ENCODE assay signal across 9 cellular contexts in the genomic region with DNA sequence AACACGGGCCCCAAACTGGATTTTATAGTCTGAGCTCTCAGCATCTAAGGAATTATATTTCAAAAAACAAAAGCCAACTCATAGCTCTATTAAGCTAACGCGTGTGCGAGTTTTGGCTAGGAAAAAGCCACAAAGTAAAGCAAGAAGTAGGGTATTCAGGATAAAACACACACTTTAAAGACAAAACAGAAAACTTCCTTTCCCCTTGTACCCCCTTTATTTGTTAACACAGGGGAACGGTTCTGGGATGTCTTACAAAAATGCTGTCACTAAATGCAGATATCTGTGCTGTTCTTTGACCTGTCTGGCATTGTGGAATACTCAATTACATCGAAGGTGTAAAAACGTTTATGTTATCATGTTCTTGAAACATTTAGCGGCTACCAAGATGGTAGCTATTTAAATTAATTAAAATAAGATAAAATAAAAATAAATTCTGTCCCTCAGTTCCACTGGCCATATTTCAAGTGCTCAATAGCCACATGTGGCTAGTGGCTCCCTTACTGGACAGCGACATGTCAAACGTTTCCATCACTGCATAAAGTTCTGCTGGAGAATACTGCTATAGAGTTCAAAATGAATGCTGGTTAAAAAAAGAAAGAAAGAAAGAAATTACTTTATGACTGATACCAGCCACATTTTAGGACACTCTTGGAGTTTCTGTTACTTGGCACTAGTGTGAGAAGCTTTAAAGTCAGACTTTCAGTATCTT. TPM values are rescaled to one million over a fixed set of nuclear protein-coding genes. Genes with fewer than 3 reads are reported as not detected.
A peak's percentile ranks its signal among the peaks of the same experiment; 100 is the strongest.
DNase-seq lines count a peak whose midpoint lies in the region; ATAC-seq, FAIRE-seq and TF ChIP-seq lines count a peak whose summit lies in the region.
"Had no signal": no experiment of that assay in that cellular context is flagged by ENCODE, and none has a peak within 500 bp of the region (broad histone marks: within the 10 kb centered on the region; RNA-seq: fewer than 3 reads in every experiment).

No MANE protein-coding gene starts in this region.

- no peak for DNase-seq in HL-60 (ENCODE audit: low read depth in 1 of 2, low spot score in 1 of 2)
- no peak for DNase-seq in astrocyte of the cerebellum (ENCODE audit: low read depth)
- DNase-seq in right lobe of liver: no peak
- DNase-seq in substantia nigra (lab: John Stamatoyannopoulos, UW): no peak
- no peak for DNase-seq in activated CD8-positive, alpha-beta memory T cell treated with anti-CD3 and anti-CD28 coated beads for 24 hours
- DNase-seq in foreskin melanocyte: no peak
- DNase-seq in HTR-8/SVneo (ENCODE audit: insufficient read length, low spot score): no peak
- DNase-seq: cortex of kidney had no signal

- intact Hi-C loops in right lobe of liver (cut with DNase I): no loop called here

- H3K27ac ChIP-seq in HL-60 (replicated peaks) (no peak overlapping the region), right lobe of liver (peak overlapping the region; percentile 44 to 73 (median 47)), substantia nigra (ENCODE audit: low read depth, low read length, poor library complexity, severe bottlenecking) (peak overlapping the region; percentile 66)

- FAIRE-seq in HTR-8/SVneo (lab: Jason Lieb, UNC): no peak

- H3K36me3 ChIP-seq in right lobe of liver: no peaks in the 10 kb centered on the region

- TF ChIP-seq CTCF in HL-60 (IDR thresholded peaks at IDR 0.05; ENCODE audit: insufficient read depth, low read length) (no peak), astrocyte of the cerebellum (IDR thresholded peaks at IDR 0.05; ENCODE audit: low read depth, low read length, missing control alignments) (no peak), right lobe of liver (IDR thresholded peaks at IDR 0.05) (no peak)

- peak overlapping the region; percentile 48; the same call in 1 of the 2 replicates for H3K4me3 ChIP-seq in HL-60 (replicated peaks; ENCODE audit: insufficient read depth, low read length)
- peak overlapping the region; percentile 59 for H3K4me3 ChIP-seq in astrocyte of the cerebellum (ENCODE audit: low read depth, low read length)
- H3K4me3 ChIP-seq in right lobe of liver: peak overlapping the region; percentile 19 to 36 (median 28)

- no peak for TF ChIP-seq POLR2A in right lobe of liver (IDR thresholded peaks at IDR 0.05)

- H3K4me1 ChIP-seq in right lobe of liver: no peaks in the 10 kb centered on the region

- 14% methylated on average over 10 of the region's 10 CpGs for WGBS in right lobe of liver (ENCODE audit: insufficient coverage, low coverage, low lambda C conversion rate, missing lambda C conversion rate)

- H3K9me3 ChIP-seq in right lobe of liver: no peaks in the 10 kb centered on the region

- no peaks in the 10 kb centered on the region for H3K27me3 ChIP-seq in HL-60 (ENCODE audit: insufficient read depth, poor library complexity, severe bottlenecking)
- no peaks in the 10 kb centered on the region for H3K27me3 ChIP-seq in right lobe of liver

- in situ Hi-C loops in astrocyte of the cerebellum (cut with HindIII; ENCODE audit: low sequenced_read_pairs): no loop called here

- no peak for ATAC-seq in right lobe of liver
- ATAC-seq in HG03280 (IDR thresholded peaks at IDR 0.05; ENCODE audit: unreplicated experiment): no peak

RNA-seq across cellular contexts. Expression of a gene that starts 7.2 kb away (rescaled TPM):
- 10 to 100 TPM in 2 of 6 experiments, 1 to 10 TPM in 4; 4.4 to 19.4 (median 6.4) TPM for total RNA-seq in right lobe of liver
